8 cellular contexts compared by ENCODE assay signal in genomic region chr12:6646276-6647082, GRCh38. TPM values are rescaled to one million over a fixed set of nuclear protein-coding genes. Genes with fewer than 3 reads are reported as not detected.
A peak's percentile ranks its signal among the peaks of the same experiment; 100 is the strongest.
DNase-seq lines count a peak whose midpoint lies in the region; ATAC-seq, FAIRE-seq and TF ChIP-seq lines count a peak whose summit lies in the region.

No MANE protein-coding gene starts in this region.

- intact Hi-C loops in Caco-2 (cut with micrococcal nuclease; ENCODE audit: unreplicated experiment) = loop anchor here (1.0 to 2.0 kb wide), 2 partner anchors 14 to 29 kb away; no protein-coding TSS in a partner anchor
- intact Hi-C loops in pancreas (cut with DNase I) = no loop called here

- POLR2A ChIA-PET in Caco-2 (lab: Charles Lee) = interaction anchor here (1.0 kb wide), 1 partner anchor 43 kb away, joined by 4 read pairs; the partner anchor contains the start of gene ZNF384

- ATAC-seq in T-helper 17 cell = peak; percentile 8
- ATAC-seq in pancreas = peak; percentile 18 to 40 (median 28)
- no peak for ATAC-seq in HG03025 (IDR thresholded peaks at IDR 0.05; ENCODE audit: low FRiP score, unreplicated experiment)
- ATAC-seq in HG03108 (IDR thresholded peaks at IDR 0.05; ENCODE audit: unreplicated experiment) = no peak

- H3K27me3 ChIP-seq in Caco-2 (replicated peaks; ENCODE audit: control insufficient read depth, insufficient read depth, low read length) (no peaks in the 10 kb centered on the region), pancreas (no peaks in the 10 kb centered on the region)

- DNase-seq in Caco-2 = no peak
- DNase-seq in T-helper 17 cell = no peak
- DNase-seq in glutamatergic neuron = no peak
- peak in 1 of 6 donors; percentile 19 for DNase-seq in pancreas
- DNase-seq in NCI-H2171 (lab: John Stamatoyannopoulos, UW) = no peak
- DNase-seq in GM19240 (ENCODE audit: insufficient read length, low spot score) = no peak

- 49 to 61% methylated on average over 28 of the region's 28 CpGs for WGBS in pancreas, 2 donors

- CTCF ChIA-PET in Caco-2 (lab: Charles Lee) = interaction anchor here (0.6 to 1.7 kb wide), 3 partner anchors 38 to 76 kb away, joined by 4 to 9 read pairs (median 6); partner anchors contain the start of gene ZNF384

- H3K27ac Mint-ChIP-seq in Caco-2 (ENCODE audit: unreplicated experiment) (peak overlapping the region; percentile 32), T-helper 17 cell (no peak overlapping the region), glutamatergic neuron (ENCODE audit: unreplicated experiment) (peak overlapping the region; percentile 70)

- H3K9me3 Mint-ChIP-seq in Caco-2 (ENCODE audit: unreplicated experiment) = peaks cover 19% of the 10 kb centered on the region
- peaks cover 9% of the 10 kb centered on the region for H3K9me3 Mint-ChIP-seq in glutamatergic neuron (ENCODE audit: unreplicated experiment)

- H3K27ac ChIP-seq in pancreas = peak overlapping the region in 1 of 4 donors; percentile 24

- H3K4me3 ChIP-seq in Caco-2 (ENCODE audit: low read depth, low read length) (peak overlapping the region; percentile 26), pancreas (peak overlapping the region; percentile 21 to 48 (median 40))

- TF ChIP-seq CTCF in Caco-2 (IDR thresholded peaks at IDR 0.05; ENCODE audit: insufficient read depth in 1 of 2, low read depth in 1 of 2, low read length in 1 of 2, severe bottlenecking in 1 of 2, unreplicated experiment in 1 of 2) = no peak
- no peak for TF ChIP-seq CTCF in glutamatergic neuron (IDR thresholded peaks at IDR 0.05; ENCODE audit: partially characterized antibody, unreplicated experiment)
- TF ChIP-seq CTCF in pancreas (IDR thresholded peaks at IDR 0.05) = no peak

- H3K36me3 Mint-ChIP-seq in Caco-2 (ENCODE audit: insufficient read depth, unreplicated experiment) (peaks cover 16% of the 10 kb centered on the region), T-helper 17 cell (ENCODE audit: low read depth) (peaks cover 8% of the 10 kb centered on the region), glutamatergic neuron (ENCODE audit: unreplicated experiment) (peaks cover 30% of the 10 kb centered on the region)

- H3K4me1 Mint-ChIP-seq in Caco-2 (ENCODE audit: low read depth, unreplicated experiment) (peaks cover 7% of the 10 kb centered on the region), T-helper 17 cell (peaks cover 14% of the 10 kb centered on the region), glutamatergic neuron (ENCODE audit: low read depth, unreplicated experiment) (peaks cover 5% of the 10 kb centered on the region)

- peak overlapping the region; percentile 79 for H3K4me3 Mint-ChIP-seq in Caco-2 (ENCODE audit: unreplicated experiment)
- H3K4me3 Mint-ChIP-seq in T-helper 17 cell = peak overlapping the region; percentile 83
- peak overlapping the region; percentile 88 for H3K4me3 Mint-ChIP-seq in glutamatergic neuron (ENCODE audit: unreplicated experiment)

- H3K9me3 ChIP-seq in Caco-2 (peaks cover 18% of the 10 kb centered on the region), T-helper 17 cell (ENCODE audit: control insufficient read depth, low read length, poor library complexity, severe bottlenecking) (no peaks in the 10 kb centered on the region), pancreas (no peaks in the 10 kb centered on the region)

- H3K4me1 ChIP-seq in Caco-2 (no peaks in the 10 kb centered on the region), pancreas (no peaks in the 10 kb centered on the region)

- H3K27me3 Mint-ChIP-seq in Caco-2 (ENCODE audit: insufficient read depth, unreplicated experiment) (peaks cover 10% of the 10 kb centered on the region), T-helper 17 cell (peaks cover 9% of the 10 kb centered on the region), glutamatergic neuron (ENCODE audit: unreplicated experiment) (peaks cover 9% of the 10 kb centered on the region)

- no TSS peak for BruUV-seq in Caco-2 (replicated peaks; lab: Mats Ljungman, UMichigan)

- no peak for FAIRE-seq in pancreas (lab: Jason Lieb, UNC)

- no peaks in the 10 kb centered on the region; the same call in none of the 2 replicates for H3K36me3 ChIP-seq in Caco-2 (ENCODE audit: control insufficient read depth, insufficient read depth, low read length)
- H3K36me3 ChIP-seq in pancreas = peaks cover 0 to 9% (median 7%) of the 10 kb centered on the region in 3 donors

RNA-seq across cellular contexts. Expression of gene ACRBP, which starts 0.8 kb away (rescaled TPM):
- total RNA-seq in Caco-2 (2022) (0.73 and 1.3 TPM in 2 replicates), T-helper 17 cell (10 to 100 TPM in 1 of 2 donors, 1 to 10 TPM in 1; 3.4 to 90.0 TPM), glutamatergic neuron (ENCODE audit: unreplicated experiment) (2.5 TPM), pancreas (1 to 10 TPM; 1.3 to 4.1 (median 1.8) TPM)
- polyA plus RNA-seq in pancreas = 1 to 10 TPM; 1.2 to 2.2 TPM

RNA-seq across cellular contexts. Expression of gene LPAR5, which starts 10.7 kb away (rescaled TPM):
- total RNA-seq in Caco-2 (2022) = 0.19 and 0.20 TPM in 2 replicates
- total RNA-seq in T-helper 17 cell = 1 to 10 TPM; 2.9 to 8.1 TPM
- not detected for total RNA-seq in glutamatergic neuron (ENCODE audit: unreplicated experiment)
- 1 to 10 TPM in 2 of 6 donors, under 1 TPM in 4; 0.09 to 2.4 (median 0.71) TPM for total RNA-seq in pancreas
- under 1 TPM; 0.19 to 0.23 TPM for polyA plus RNA-seq in pancreas

RNA-seq across cellular contexts. Expression of gene ING4, which starts 16.4 kb away (rescaled TPM):
- total RNA-seq in Caco-2 (2022) = 31.6 and 32.8 TPM in 2 replicates
- total RNA-seq in T-helper 17 cell = 10 to 100 TPM; 28.1 to 29.3 TPM
- total RNA-seq in glutamatergic neuron (ENCODE audit: unreplicated experiment) = 76.9 TPM
- total RNA-seq in pancreas = 10 to 100 TPM in 5 of 6 donors, 1 to 10 TPM in 1; 9.0 to 24.9 (median 12.1) TPM
- polyA plus RNA-seq in pancreas = 10 to 100 TPM; 15.7 to 29.6 TPM

RNA-seq across cellular contexts. Expression of gene CHD4, which starts 39.3 kb away (rescaled TPM):
- total RNA-seq in Caco-2 (2022) (223 and 229 TPM in 2 replicates), T-helper 17 cell (100 to 1,000 TPM; 461 to 574 TPM), glutamatergic neuron (ENCODE audit: unreplicated experiment) (957 TPM), pancreas (100 to 1,000 TPM in 3 of 6 donors, 10 to 100 TPM in 3; 96.5 to 123 (median 105) TPM)
- polyA plus RNA-seq in pancreas = 100 to 1,000 TPM; 125 to 134 TPM

RNA-seq across cellular contexts. Expression of gene ZNF384, which starts 42.7 kb away (rescaled TPM):
- 119 and 127 TPM in 2 replicates for total RNA-seq in Caco-2 (2022)
- 10 to 100 TPM; 62.9 to 66.3 TPM for total RNA-seq in T-helper 17 cell
- 83.2 TPM for total RNA-seq in glutamatergic neuron (ENCODE audit: unreplicated experiment)
- total RNA-seq in pancreas = 10 to 100 TPM; 20.4 to 29.8 (median 23.9) TPM
- polyA plus RNA-seq in pancreas = 10 to 100 TPM; 36.6 to 36.7 TPM

Comparison
In these comparisons a context has a peak if more than half of its experiments do, and no peak if none do; other contexts are left out.
1. ATAC-seq: peak in T-helper 17 cell (single experiment) and pancreas (4 of 4); none in HG03025 (single experiment) and HG03108 (single experiment).
2. Peak in every context shown above with its lines, with median percentiles within 50 percentile points of each other: H3K4me3 Mint-ChIP-seq.